8 cellular contexts compared by ENCODE assay signal in the genomic region with DNA sequence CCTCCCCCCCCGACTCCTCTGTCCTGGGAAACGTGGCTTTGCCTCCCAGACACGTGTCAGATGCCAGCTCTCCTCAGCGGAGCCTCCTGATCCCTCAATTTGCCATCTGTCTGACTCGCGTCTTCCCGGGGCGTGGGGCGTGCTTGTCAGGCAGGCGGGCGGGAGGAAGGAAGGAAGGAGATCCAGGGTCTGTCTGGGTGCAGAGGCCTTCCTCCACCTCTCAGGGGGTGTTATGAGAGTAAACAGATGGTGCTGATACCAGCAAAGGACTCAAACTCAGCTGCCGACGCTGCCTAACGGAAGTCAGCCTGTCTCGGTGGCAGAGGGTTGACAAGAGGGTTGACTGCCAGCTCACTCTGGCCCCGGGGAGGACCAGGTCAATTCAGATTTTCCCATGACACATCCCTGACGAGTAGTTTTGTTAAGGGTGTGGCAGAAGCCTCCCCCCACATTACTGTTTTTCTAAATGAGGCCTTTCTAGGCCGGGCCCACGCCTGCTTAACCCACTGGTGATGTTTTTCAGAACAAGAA. TPM values are rescaled to one million over a fixed set of nuclear protein-coding genes. Genes with fewer than 3 reads are reported as not detected.
A peak's percentile ranks its signal among the peaks of the same experiment; 100 is the strongest.
DNase-seq lines count a peak whose midpoint lies in the region; ATAC-seq and TF ChIP-seq lines count a peak whose summit lies in the region.

No MANE protein-coding gene starts in this region.

- no peaks in the 10 kb centered on the region for H3K9me3 Mint-ChIP-seq in T-helper 1 cell treated with Interleukin-12 subunit alpha and Interleukin-12 subunit beta and Interleukin-4 antibody, amounts not matched to agents 30 μg/mL and 1 μg/mL, for 36 hours
- no peaks in the 10 kb centered on the region for H3K9me3 Mint-ChIP-seq in activated naive CD8-positive, alpha-beta T cell treated with anti-CD3 and anti-CD28 coated beads, Interleukin-2, amount 50 U/mL, for 24 hours

- intact Hi-C loops in thyroid gland (cut with DNase I): no loop called here

- no peak for TF ChIP-seq POLR2A in thyroid gland (IDR thresholded peaks at IDR 0.05)

- peaks cover 56% of the 10 kb centered on the region for H3K4me1 Mint-ChIP-seq in T-helper 1 cell treated with Interleukin-12 subunit alpha and Interleukin-12 subunit beta and Interleukin-4 antibody, amounts not matched to agents 30 μg/mL and 1 μg/mL, for 36 hours (ENCODE audit: low read depth)
- H3K4me1 Mint-ChIP-seq in activated naive CD8-positive, alpha-beta T cell treated with anti-CD3 and anti-CD28 coated beads, Interleukin-2, amount 50 U/mL, for 24 hours: peaks cover 76% of the 10 kb centered on the region

- H3K4me3 Mint-ChIP-seq in T-helper 1 cell treated with Interleukin-12 subunit alpha and Interleukin-12 subunit beta and Interleukin-4 antibody, amounts not matched to agents 30 μg/mL and 1 μg/mL, for 36 hours: peak overlapping the region; percentile 48
- peak overlapping the region; percentile 56 for H3K4me3 Mint-ChIP-seq in activated naive CD8-positive, alpha-beta T cell treated with anti-CD3 and anti-CD28 coated beads, Interleukin-2, amount 50 U/mL, for 24 hours

- peaks cover 42% of the 10 kb centered on the region for H3K36me3 Mint-ChIP-seq in T-helper 1 cell treated with Interleukin-12 subunit alpha and Interleukin-12 subunit beta and Interleukin-4 antibody, amounts not matched to agents 30 μg/mL and 1 μg/mL, for 36 hours (ENCODE audit: low read depth)
- H3K36me3 Mint-ChIP-seq in activated naive CD8-positive, alpha-beta T cell treated with anti-CD3 and anti-CD28 coated beads, Interleukin-2, amount 50 U/mL, for 24 hours (ENCODE audit: low read depth): peaks cover 48% of the 10 kb centered on the region

- H3K4me3 ChIP-seq in thyroid gland (replicated peaks in 1 of 3): no peak overlapping the region

- H3K36me3 ChIP-seq in thyroid gland: peaks cover 61 to 71% of the 10 kb centered on the region in 2 donors

- DNase-seq in D341Med (ENCODE audit: low spot score): peak; percentile 90
- DNase-seq in activated naive CD8-positive, alpha-beta T cell treated with anti-CD3 and anti-CD28 coated beads, Interleukin-2, amount 50 U/mL, for 24 hours: peak; percentile 71
- DNase-seq in kidney tubule cell (ENCODE audit: low spot score): peak; percentile 21
- DNase-seq in stimulated activated CD8-positive, alpha-beta memory T cell treated with anti-CD3 and anti-CD28 coated beads, Interleukin-7, amount 100 ng/mL, for 24 hours (ENCODE audit: low read depth): peak; percentile 48
- DNase-seq in thyroid gland: no peak
- DNase-seq in AG08396 (ENCODE audit: low spot score): no peak

- no peaks in the 10 kb centered on the region for H3K27me3 Mint-ChIP-seq in T-helper 1 cell treated with Interleukin-12 subunit alpha and Interleukin-12 subunit beta and Interleukin-4 antibody, amounts not matched to agents 30 μg/mL and 1 μg/mL, for 36 hours (ENCODE audit: low read depth)
- H3K27me3 Mint-ChIP-seq in activated naive CD8-positive, alpha-beta T cell treated with anti-CD3 and anti-CD28 coated beads, Interleukin-2, amount 50 U/mL, for 24 hours: no peaks in the 10 kb centered on the region

- no peaks in the 10 kb centered on the region for H3K9me3 ChIP-seq in thyroid gland

- WGBS in thyroid gland, 2 donors: 76 to 83% methylated on average over 18 of the region's 19 CpGs

- no peaks in the 10 kb centered on the region for H3K27me3 ChIP-seq in thyroid gland

- no peak overlapping the region for H3K27ac ChIP-seq in thyroid gland

- peak overlapping the region; percentile 87 for H3K27ac Mint-ChIP-seq in T-helper 1 cell treated with Interleukin-12 subunit alpha and Interleukin-12 subunit beta and Interleukin-4 antibody, amounts not matched to agents 30 μg/mL and 1 μg/mL, for 36 hours
- peak overlapping the region; percentile 92 for H3K27ac Mint-ChIP-seq in activated naive CD8-positive, alpha-beta T cell treated with anti-CD3 and anti-CD28 coated beads, Interleukin-2, amount 50 U/mL, for 24 hours

- TF ChIP-seq CTCF in thyroid gland (IDR thresholded peaks at IDR 0.05): no peak

- ATAC-seq in activated naive CD8-positive, alpha-beta T cell treated with anti-CD3 and anti-CD28 coated beads, Interleukin-2, amount 50 U/mL, for 24 hours: peak; percentile 84
- no peak for ATAC-seq in GM19351 (IDR thresholded peaks at IDR 0.05; ENCODE audit: unreplicated experiment)

- H3K4me1 ChIP-seq in thyroid gland: peaks cover 17 to 48% of the 10 kb centered on the region in 2 donors

RNA-seq across cellular contexts. Expression of a gene that starts 17.0 kb away (rescaled TPM):
- total RNA-seq in thyroid gland: 10 to 100 TPM; 21.1 to 74.7 (median 32.7) TPM

RNA-seq across cellular contexts. Expression of a gene that starts 52.2 kb away (rescaled TPM):
- total RNA-seq in thyroid gland: 10 to 100 TPM in 3 of 4 donors, 1 to 10 TPM in 1; 7.9 to 20.5 (median 17.1) TPM

Comparison
In these comparisons a context has a peak if more than half of its experiments do, and no peak if none do; other contexts are left out.
1. DNase-seq: peak in D341Med (single experiment), activated naive CD8-positive, alpha-beta T cell treated with anti-CD3 and anti-CD28 coated beads, Interleukin-2, amount 50 U/mL, for 24 hours (single experiment), kidney tubule cell (single experiment) and stimulated activated CD8-positive, alpha-beta memory T cell treated with anti-CD3 and anti-CD28 coated beads, Interleukin-7, amount 100 ng/mL, for 24 hours (single experiment); none in thyroid gland (0 of 2) and AG08396 (single experiment).